1 cellular context compared by ENCODE assay signal in the genomic region with DNA sequence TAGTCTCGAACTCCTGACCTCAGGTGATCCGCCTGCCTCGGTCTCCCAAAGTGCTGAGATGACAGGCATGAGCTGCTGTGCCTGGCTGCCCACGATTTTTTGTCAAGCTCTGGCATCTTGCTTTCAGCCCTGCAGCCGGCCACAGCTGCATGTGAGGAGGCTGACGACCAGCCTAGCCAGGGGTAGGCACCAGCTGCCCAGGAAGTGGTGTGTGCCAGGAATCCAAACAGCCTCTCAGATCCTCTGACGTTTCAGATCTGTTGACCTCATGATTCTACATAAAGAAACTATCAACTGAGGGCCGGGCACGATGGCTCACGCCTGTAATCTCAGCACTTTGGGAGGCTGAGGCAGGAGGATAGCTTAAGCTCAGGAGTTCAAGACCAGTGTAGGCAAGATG.
TF ChIP-seq lines count a peak whose summit lies in the region.

No MANE protein-coding gene starts in this region.

TF ChIP-seq in IMR-90, 13 proteins besides CTCF, POLR2A, EP300 and RAD21:
- TF ChIP-seq MAZ (IDR thresholded peaks at IDR 0.05; ENCODE audit: borderline replicate concordance, low read depth, low read length), result no peak
- TF ChIP-seq SMC3 (IDR thresholded peaks at IDR 0.05; ENCODE audit: low read depth, low read length), result no peak
- no peak for TF ChIP-seq NFE2L2 (IDR thresholded peaks at IDR 0.05; ENCODE audit: low read depth, low read length)
- TF ChIP-seq, protein P1, sequence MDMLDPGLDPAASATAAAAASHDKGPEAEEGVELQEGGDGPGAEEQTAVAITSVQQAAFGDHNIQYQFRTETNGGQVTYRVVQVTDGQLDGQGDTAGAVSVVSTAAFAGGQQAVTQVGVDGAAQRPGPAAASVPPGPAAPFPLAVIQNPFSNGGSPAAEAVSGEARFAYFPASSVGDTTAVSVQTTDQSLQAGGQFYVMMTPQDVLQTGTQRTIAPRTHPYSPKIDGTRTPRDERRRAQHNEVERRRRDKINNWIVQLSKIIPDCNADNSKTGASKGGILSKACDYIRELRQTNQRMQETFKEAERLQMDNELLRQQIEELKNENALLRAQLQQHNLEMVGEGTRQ (IDR thresholded peaks at IDR 0.05; ENCODE audit: low read depth, low read length), result no peak
- no peak for TF ChIP-seq CHD1 (IDR thresholded peaks at IDR 0.05; ENCODE audit: low read depth, low read length)
- no peak for TF ChIP-seq MXI1 (IDR thresholded peaks at IDR 0.05; ENCODE audit: borderline replicate concordance, low read depth, low read length)
- TF ChIP-seq BHLHE40 (IDR thresholded peaks at IDR 0.05; ENCODE audit: low read depth, low read length), result no peak
- no peak for TF ChIP-seq CEBPB (IDR thresholded peaks at IDR 0.05; ENCODE audit: low read depth, low read length)
- TF ChIP-seq FOS (IDR thresholded peaks at IDR 0.05; ENCODE audit: low read depth, low read length), result no peak
